ENCODE assay signal across 8 cellular contexts in the genomic region with DNA sequence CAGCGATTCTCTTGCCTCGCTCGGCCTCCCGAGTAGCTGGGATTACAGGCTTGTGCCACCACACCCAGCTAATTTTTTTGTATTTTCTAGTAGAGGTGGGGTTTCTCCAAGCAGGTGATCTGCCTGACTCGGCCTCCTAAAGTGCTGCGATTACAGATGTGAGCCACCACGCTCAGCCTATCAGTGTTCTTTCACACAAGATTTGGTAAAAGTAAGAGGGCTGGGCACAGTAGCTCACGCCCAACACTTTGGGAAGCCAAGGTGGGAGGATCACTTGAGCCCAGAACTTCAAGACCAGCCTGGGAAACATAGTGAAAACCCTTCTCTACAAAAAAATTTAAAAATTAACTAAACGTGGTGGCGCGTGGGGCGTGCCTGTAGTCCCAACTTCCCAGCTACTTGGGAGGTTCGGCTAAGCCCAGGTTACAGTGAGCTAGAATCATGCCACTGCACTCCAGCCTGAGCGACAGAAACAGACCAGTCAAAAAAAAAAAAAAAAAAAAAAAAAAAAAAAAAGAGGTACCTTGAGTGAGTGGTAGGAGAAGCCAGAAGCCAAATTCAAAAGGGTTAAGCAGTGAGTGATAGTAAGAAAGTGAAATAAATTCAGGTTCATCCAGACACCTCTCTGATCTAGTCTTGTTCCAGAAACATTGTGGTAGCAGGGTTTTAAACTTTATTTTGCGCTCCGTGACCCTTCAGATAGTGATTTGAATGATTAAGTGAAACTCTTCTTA. TPM values are rescaled to one million over a fixed set of nuclear protein-coding genes. Genes with fewer than 3 reads are reported as not detected.
DNase-seq lines count a peak whose midpoint lies in the region; ATAC-seq and TF ChIP-seq lines count a peak whose summit lies in the region.

No MANE protein-coding gene starts in this region.

- H3K36me3 Mint-ChIP-seq in dendritic cell treated with granulocyte-macrophage colony-stimulating factor and Interleukin-4, amounts not matched to agents 40 ng/mL and 50 ng/mL, for 4 days (ENCODE audit: low read depth), result peaks cover 44% of the 10 kb centered on the region
- peaks cover 0 to 17% (median 10%) of the 10 kb centered on the region in 3 donors for H3K36me3 Mint-ChIP-seq in naive thymus-derived CD8-positive, alpha-beta T cell

- no peak for ATAC-seq in naive thymus-derived CD8-positive, alpha-beta T cell

- DNase-seq in AG09309 (ENCODE audit: low read depth) (no peak), LNCaP clone FGC (ENCODE audit: low read depth) (no peak), medulla oblongata (ENCODE audit: extremely low spot score) (no peak), NCI-H1436 treated with DMSO at 0.1 percent for 48 hours (lab: John Stamatoyannopoulos, UW) (no peak), OCI-M1 (lab: John Stamatoyannopoulos, UW) (no peak), H4 (ENCODE audit: low spot score) (no peak)
- DNase-seq in naive thymus-derived CD8-positive, alpha-beta T cell, result no peak

- POLR2A ChIA-PET in naive thymus-derived CD8-positive, alpha-beta T cell (lab: Charles Lee), result interaction anchor here (0.6 to 5.8 kb wide), 10 partner anchors 7 to 83 kb away, joined by 3 to 172 read pairs (median 7); partner anchors contain the start of genes C2orf81, CCDC142, INO80B and TTC31

- H3K9me3 Mint-ChIP-seq in dendritic cell treated with granulocyte-macrophage colony-stimulating factor and Interleukin-4, amounts not matched to agents 40 ng/mL and 50 ng/mL, for 4 days, result no peaks in the 10 kb centered on the region
- H3K9me3 Mint-ChIP-seq in naive thymus-derived CD8-positive, alpha-beta T cell, result no peaks in the 10 kb centered on the region

- H3K4me3 Mint-ChIP-seq in dendritic cell treated with granulocyte-macrophage colony-stimulating factor and Interleukin-4, amounts not matched to agents 40 ng/mL and 50 ng/mL, for 4 days, result peak overlapping the region; percentile 96
- peak overlapping the region; percentile 94 to 99 (median 98) for H3K4me3 Mint-ChIP-seq in naive thymus-derived CD8-positive, alpha-beta T cell

- intact Hi-C loops in dendritic cell treated with granulocyte-macrophage colony-stimulating factor and Interleukin-4, amounts not matched to agents 40 ng/mL and 50 ng/mL, for 4 days (cut with micrococcal nuclease), result loop anchor here (1.0 kb wide), 2 partner anchors 11 to 13 kb away; partner anchors contain the start of genes CCDC142 and WBP1

- H3K4me1 Mint-ChIP-seq in dendritic cell treated with granulocyte-macrophage colony-stimulating factor and Interleukin-4, amounts not matched to agents 40 ng/mL and 50 ng/mL, for 4 days (ENCODE audit: low read depth), result peaks cover 29% of the 10 kb centered on the region
- H3K4me1 Mint-ChIP-seq in naive thymus-derived CD8-positive, alpha-beta T cell, result peaks cover 16 to 36% (median 26%) of the 10 kb centered on the region in 4 donors

- H3K27ac Mint-ChIP-seq in dendritic cell treated with granulocyte-macrophage colony-stimulating factor and Interleukin-4, amounts not matched to agents 40 ng/mL and 50 ng/mL, for 4 days, result peak overlapping the region; percentile 97
- H3K27ac Mint-ChIP-seq in naive thymus-derived CD8-positive, alpha-beta T cell, result peak overlapping the region; percentile 98 to 100 (median 99)

- TF ChIP-seq CTCF in AG09309 (IDR thresholded peaks at IDR 0.05; ENCODE audit: control insufficient read depth, insufficient read depth, low read depth, low read length, missing control alignments) (no peak), LNCaP clone FGC (IDR thresholded peaks at IDR 0.05; ENCODE audit: control insufficient read depth, extremely low read depth, insufficient read depth) (no peak)

- no peaks in the 10 kb centered on the region for H3K27me3 Mint-ChIP-seq in dendritic cell treated with granulocyte-macrophage colony-stimulating factor and Interleukin-4, amounts not matched to agents 40 ng/mL and 50 ng/mL, for 4 days
- no peaks in the 10 kb centered on the region for H3K27me3 Mint-ChIP-seq in naive thymus-derived CD8-positive, alpha-beta T cell

- peak overlapping the region; percentile 61 for H3K4me3 ChIP-seq in AG09309 (ENCODE audit: control insufficient read depth, low read depth, low read length)
- peak overlapping the region; percentile 66 for H3K4me3 ChIP-seq in LNCaP clone FGC (ENCODE audit: low read depth, low read length)

RNA-seq across cellular contexts. Expression of gene MRPL53, which starts 1.0 kb away (rescaled TPM):
- total RNA-seq in naive thymus-derived CD8-positive, alpha-beta T cell, result 10 to 100 TPM; 72.0 to 81.4 TPM
- polyA plus RNA-seq in naive thymus-derived CD8-positive, alpha-beta T cell, result 100 to 1,000 TPM; 148 to 171 (median 154) TPM
- 25.3 and 42.4 TPM in 2 replicates for total RNA-seq in H4 (2014; rRNA removed; shearing (Covaris generic))

RNA-seq across cellular contexts. Expression of gene MOGS, which starts 6.3 kb away (rescaled TPM):
- 10 to 100 TPM; 77.0 to 78.6 TPM for total RNA-seq in naive thymus-derived CD8-positive, alpha-beta T cell
- 10 to 100 TPM; 25.6 to 31.8 (median 29.8) TPM for polyA plus RNA-seq in naive thymus-derived CD8-positive, alpha-beta T cell
- total RNA-seq in H4 (2014; rRNA removed; shearing (Covaris generic)), result 43.1 and 52.7 TPM in 2 replicates

RNA-seq across cellular contexts. Expression of gene CCDC142, which starts 11.3 kb away (rescaled TPM):
- 10 to 100 TPM; 61.4 to 67.4 TPM for total RNA-seq in naive thymus-derived CD8-positive, alpha-beta T cell
- polyA plus RNA-seq in naive thymus-derived CD8-positive, alpha-beta T cell, result 10 to 100 TPM in 2 of 3 donors, 1 to 10 TPM in 1; 7.8 to 15.5 (median 14.6) TPM
- 1.8 and 2.2 TPM in 2 replicates for total RNA-seq in H4 (2014; rRNA removed; shearing (Covaris generic))

RNA-seq across cellular contexts. Expression of gene TTC31, which starts 11.4 kb away (rescaled TPM):
- total RNA-seq in naive thymus-derived CD8-positive, alpha-beta T cell, result 10 to 100 TPM; 43.8 to 52.1 TPM
- polyA plus RNA-seq in naive thymus-derived CD8-positive, alpha-beta T cell, result 10 to 100 TPM; 18.9 to 21.1 (median 21.1) TPM
- 9.2 and 10.7 TPM in 2 replicates for total RNA-seq in H4 (2014; rRNA removed; shearing (Covaris generic))

RNA-seq across cellular contexts. Expression of gene WBP1, which starts 13.3 kb away (rescaled TPM):
- 100 to 1,000 TPM; 121 to 122 TPM for total RNA-seq in naive thymus-derived CD8-positive, alpha-beta T cell
- polyA plus RNA-seq in naive thymus-derived CD8-positive, alpha-beta T cell, result 10 to 100 TPM; 32.4 to 38.3 (median 34.2) TPM
- 86.8 and 93.9 TPM in 2 replicates for total RNA-seq in H4 (2014; rRNA removed; shearing (Covaris generic))

Comparison
In these comparisons a context has a peak if more than half of its experiments do, and no peak if none do; other contexts are left out.
1. RNA of gene CCDC142, which starts 11.3 kb away (total RNA-seq): 61.4 to 67.4 TPM in naive thymus-derived CD8-positive, alpha-beta T cell; 1.8 to 2.2 TPM in H4; every median in the first group is over 10 times any median in the second.